In the genomic region with DNA sequence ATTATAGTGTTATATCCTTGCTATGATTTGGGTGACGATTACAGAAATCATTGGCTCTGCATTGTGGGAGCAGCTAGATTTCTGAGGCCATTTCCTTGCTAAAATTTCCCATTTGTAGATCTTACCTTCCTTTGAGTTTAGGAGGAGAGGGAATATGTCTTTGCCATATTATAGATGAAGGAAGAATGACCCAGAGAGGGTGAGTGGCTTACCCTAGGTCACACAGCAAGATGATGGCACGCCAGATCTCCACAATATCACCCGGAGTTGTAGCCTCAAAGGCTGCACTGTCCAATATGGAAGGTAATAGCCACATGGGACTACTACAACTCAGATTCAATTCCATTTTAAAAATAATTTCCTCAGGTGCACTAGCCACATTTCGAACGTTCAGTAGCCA, we compare ENCODE assay signal across 22 cellular contexts. TPM values are rescaled to one million over a fixed set of nuclear protein-coding genes. Genes with fewer than 3 reads are reported as not detected.
A peak's percentile ranks its signal among the peaks of the same experiment; 100 is the strongest.
DNase-seq lines count a peak whose midpoint lies in the region; ATAC-seq, FAIRE-seq and TF ChIP-seq lines count a peak whose summit lies in the region.
"Had no signal": no experiment of that assay in that cellular context is flagged by ENCODE, and none has a peak within 500 bp of the region (broad histone marks: within the 10 kb centered on the region; RNA-seq: fewer than 3 reads in every experiment).

No MANE protein-coding gene starts in this region.

- no peaks in the 10 kb centered on the region for H3K36me3 ChIP-seq in BLaER1 treated with 17β-estradiol and CSF1 and Interleukin-3, amounts not matched to agents 10 nM and 100 nM
- H3K36me3 ChIP-seq in K562 (ENCODE audit: control insufficient read depth, insufficient read depth, low read length): no peaks in the 10 kb centered on the region

- in situ Hi-C loops in K562 (cut with MboI): no loop called here

- H4K20me1 ChIP-seq in BLaER1 treated with 17β-estradiol and CSF1 and Interleukin-3, amounts not matched to agents 10 nM and 100 nM: peaks cover 0 to 12% (median 0%) of the 10 kb centered on the region in 11 experiments; a peak in 3 of 22 replicates
- peaks cover 17% of the 10 kb centered on the region for H4K20me1 ChIP-seq in K562 (replicated peaks; ENCODE audit: control insufficient read depth, insufficient read depth, low read length)

- TF ChIP-seq CTCF in K562 (IDR thresholded peaks at IDR 0.05 in 2 of 3, conservative IDR thresholded peaks at IDR 0.05 in 1 of 3; ENCODE audit: insufficient read depth in 2 of 3, low read depth in 1 of 3, low read length in 3 of 3) (no peak), endothelial cell (IDR thresholded peaks at IDR 0.05; ENCODE audit: unreplicated experiment) (no peak)

- peak overlapping the region in 2 of 11 experiments; percentile 56 to 57; a peak in 3 of 22 replicates for H3K9ac ChIP-seq in BLaER1 treated with 17β-estradiol and CSF1 and Interleukin-3, amounts not matched to agents 10 nM and 100 nM
- no peak overlapping the region for H3K9ac ChIP-seq in K562 (ENCODE audit: insufficient read depth in 1 of 2, low read depth in 2 of 2, low read length in 2 of 2)

- peak overlapping the region in 3 of 11 experiments; percentile 36 to 67 (median 58); a peak in 3 of 22 replicates for H3K27ac ChIP-seq in BLaER1 treated with 17β-estradiol and CSF1 and Interleukin-3, amounts not matched to agents 10 nM and 100 nM
- H3K27ac ChIP-seq in K562 (ENCODE audit: extremely low read depth, low read depth, low read length) (no peak overlapping the region), substantia nigra (ENCODE audit: low read depth, low read length, poor library complexity, severe bottlenecking) (peak overlapping the region; percentile 100)

- no peak for ATAC-seq in K562
- no peak for ATAC-seq in GM19035 (IDR thresholded peaks at IDR 0.05; ENCODE audit: unreplicated experiment)
- ATAC-seq in GM21576 (IDR thresholded peaks at IDR 0.05; ENCODE audit: unreplicated experiment): no peak
- ATAC-seq: CD8-positive, alpha-beta T cell; GM12878; HCT116 had no signal

- under 1% methylated on average over 5 of the region's 5 CpGs for WGBS in K562 (ENCODE audit: insufficient coverage, low coverage, missing lambda C conversion rate)

- peaks cover 7 to 49% (median 38%) of the 10 kb centered on the region in 10 experiments; a peak in 19 of 20 replicates for H3K4me1 ChIP-seq in BLaER1 treated with 17β-estradiol and CSF1 and Interleukin-3, amounts not matched to agents 10 nM and 100 nM
- no peaks in the 10 kb centered on the region for H3K4me1 ChIP-seq in K562 (replicated peaks in 1 of 2; ENCODE audit: control insufficient read depth in 2 of 2, insufficient read depth in 2 of 2, low read length in 2 of 2)

- H2AFZ ChIP-seq in K562 (ENCODE audit: low read depth, low read length): no peak overlapping the region

- H3K27me3 ChIP-seq in BLaER1 treated with 17β-estradiol and CSF1 and Interleukin-3, amounts not matched to agents 10 nM and 100 nM: no peaks in the 10 kb centered on the region
- H3K27me3 ChIP-seq in K562 (ENCODE audit: control insufficient read depth in 2 of 2, insufficient read depth in 2 of 2, low read length in 2 of 2): peaks cover 59 to 95% of the 10 kb centered on the region in 2 experiments

- no peak overlapping the region for H3K27ac Mint-ChIP-seq in endothelial cell (ENCODE audit: unreplicated experiment)
- H3K27ac Mint-ChIP-seq: CD8-positive, alpha-beta T cell; IgD-negative memory B cell had no signal

- peak overlapping the region; percentile 13 to 93 (median 82); a peak in 21 of 22 replicates for H3K4me2 ChIP-seq in BLaER1 treated with 17β-estradiol and CSF1 and Interleukin-3, amounts not matched to agents 10 nM and 100 nM
- no peak overlapping the region for H3K4me2 ChIP-seq in K562 (ENCODE audit: insufficient read depth, low read length)

- TF ChIP-seq RAD21 in K562 (CRISPR knock-in tag; conservative IDR thresholded peaks at IDR 0.05 in 1 of 2, IDR thresholded peaks at IDR 0.05 in 1 of 2): no peak

- POLR2A ChIA-PET in K562 (lab: Yijun Ruan, JAX): interaction anchor here (0.6 to 3.2 kb wide), 3 partner anchors 9 to 235 kb away, joined by 3 to 11 read pairs (median 3); no protein-coding TSS in a partner anchor

- no peaks in the 10 kb centered on the region for H3K4me1 Mint-ChIP-seq in endothelial cell (ENCODE audit: unreplicated experiment)

- FAIRE-seq in K562 (lab: Jason Lieb, UNC): no peak
- FAIRE-seq: GM12878, HTR-8/SVneo had no signal

- peaks cover 9% of the 10 kb centered on the region for H3K27me3 Mint-ChIP-seq in endothelial cell (ENCODE audit: unreplicated experiment)

- H3K9me3 Mint-ChIP-seq in endothelial cell (ENCODE audit: unreplicated experiment): no peaks in the 10 kb centered on the region
- H3K9me3 Mint-ChIP-seq: CD8-positive, alpha-beta T cell; IgD-negative memory B cell had no signal

- CTCF ChIA-PET in K562 (lab: Yijun Ruan, JAX; ENCODE audit: low intra/inter-chr PET ratio): no interaction called here

- DNase-seq in K562 (ENCODE audit: extremely low read depth in 1 of 4, low spot score in 3 of 4): no peak
- no peak for DNase-seq in endothelial cell (ENCODE audit: low spot score)
- no peak for DNase-seq in substantia nigra (lab: John Stamatoyannopoulos, UW)
- no peak for DNase-seq in DMS114 treated with DMSO at 0.1 percent for 48 hours (lab: John Stamatoyannopoulos, UW; ENCODE audit: unreplicated experiment)
- DNase-seq in stimulated activated CD4-positive, alpha-beta T cell treated with anti-CD3 and anti-CD28 coated beads, Interleukin-12 subunit alpha, Interleukin-12 subunit beta, amount 100 ng/mL, for 4 hours: no peak
- DNase-seq: AML-193; Calu3; CD8-positive, alpha-beta T cell; DND-41; EL; GOT3; KG1 had no signal

- no peak overlapping the region for H3K4me3 ChIP-seq in BLaER1 treated with 17β-estradiol and CSF1 and Interleukin-3, amounts not matched to agents 10 nM and 100 nM
- H3K4me3 ChIP-seq in K562: no peak overlapping the region
- H3K4me3 ChIP-seq: GM12878 had no signal

- H3K36me3 Mint-ChIP-seq in endothelial cell (ENCODE audit: low read depth, unreplicated experiment): no peaks in the 10 kb centered on the region
- H3K36me3 Mint-ChIP-seq: CD8-positive, alpha-beta T cell had no signal

- no peak for TF ChIP-seq POLR2A in K562 (conservative IDR thresholded peaks at IDR 0.05)

- no peaks in the 10 kb centered on the region for H3K79me2 ChIP-seq in K562 (ENCODE audit: control insufficient read depth, insufficient read depth, low read length)

- H3K9me3 ChIP-seq in BLaER1 treated with 17β-estradiol and CSF1 and Interleukin-3, amounts not matched to agents 10 nM and 100 nM (replicated peaks in 1 of 11): no peaks in the 10 kb centered on the region
- H3K9me3 ChIP-seq in K562 (replicated peaks; ENCODE audit: control insufficient read depth, insufficient read depth, low read depth, low read length): no peaks in the 10 kb centered on the region

- H3K4me3 Mint-ChIP-seq in endothelial cell (ENCODE audit: unreplicated experiment): peak overlapping the region; percentile 9
- H3K4me3 Mint-ChIP-seq: CD8-positive, alpha-beta T cell had no signal

- BruUV-seq in K562 (replicated peaks; lab: Mats Ljungman, UMichigan): no TSS peak

- intact Hi-C loops in K562 (cut with micrococcal nuclease): no loop called here

- no peaks in the 10 kb centered on the region for H3K9me1 ChIP-seq in K562 (ENCODE audit: control insufficient read depth, insufficient read depth, low read length)

- no peak for TF ChIP-seq EP300 in K562 (IDR thresholded peaks at IDR 0.05; ENCODE audit: low read length)

TF ChIP-seq in K562, 482 proteins besides CTCF, POLR2A, EP300 and RAD21 (continues in another document):
- TF ChIP-seq MEIS2 (IDR thresholded peaks at IDR 0.05; ENCODE audit: partially characterized antibody): no peak
- no peak for TF ChIP-seq TAL1 (IDR thresholded peaks at IDR 0.05)
- TF ChIP-seq MYNN (IDR thresholded peaks at IDR 0.05): no peak
- TF ChIP-seq MYNN (CRISPR knock-in tag; IDR thresholded peaks at IDR 0.05): no peak

RNA-seq across cellular contexts. Expression of a gene that starts 10.3 kb away (rescaled TPM):
- not detected in 2 replicates for total RNA-seq in K562 (2011; cell fraction: chromatin; rRNA removed; ENCODE audit: low replicate concordance)
- not detected in 2 replicates for total RNA-seq in K562 (2011; cell fraction: nucleolus; rRNA removed)
- total RNA-seq in K562 (2011; cell fraction: nucleoplasm; rRNA removed): not detected in 2 replicates
- not detected in 2 replicates for total RNA-seq in K562 (2014; rRNA removed)
- not detected in 2 replicates for total RNA-seq in K562 (2014; rRNA removed; fragmentation: Illumina TruSeq; extraction: Trizol)
- not detected in 2 replicates for total RNA-seq in K562 (2015; rRNA removed; fragmentation: Illumina TruSeq; extraction: Trizol)
- not detected in 2 replicates for total RNA-seq in K562 (2021)
- not detected in 2 replicates for polyA plus RNA-seq in K562 (2011; rRNA removed)
- polyA plus RNA-seq in K562 (2011; cell fraction: cytosol; rRNA removed): not detected in 2 replicates
- polyA plus RNA-seq in K562 (2011; cell fraction: nucleus; rRNA removed): not detected in 2 replicates
- polyA plus RNA-seq in K562 (2012): 0.06 and 0.17 TPM in 2 replicates
- not detected in 2 replicates for polyA plus RNA-seq in K562 (2014; fragmentation: Illumina TruSeq; extraction: Trizol)
- not detected for polyA plus RNA-seq in K562 (2014; fragmentation: Nextera tagmentation; extraction: Ambion mirVana)
- polyA plus RNA-seq in K562 (2014; rRNA removed): not detected in 2 replicates
- not detected in 2 replicates for polyA minus RNA-seq in K562 (2011; rRNA and poly(A)+ RNA removed)
- not detected in 2 replicates for polyA minus RNA-seq in K562 (2011; cell fraction: cytosol; rRNA and poly(A)+ RNA removed)
- not detected in 2 replicates for polyA minus RNA-seq in K562 (2011; cell fraction: nucleus; rRNA and poly(A)+ RNA removed)
- 0.10 TPM for total RNA-seq in endothelial cell (ENCODE audit: unreplicated experiment)
- total RNA-seq: Calu3; CD8-positive, alpha-beta T cell; G401; GM12878; H7 had no signal
- polyA plus RNA-seq: BJ, IgD-negative memory B cell had no signal

RNA-seq across cellular contexts. Expression of a gene that starts 31.0 kb away (rescaled TPM):
- total RNA-seq in K562 (2011; cell fraction: chromatin; rRNA removed; ENCODE audit: low replicate concordance): 16.9 and 23.6 TPM in 2 replicates
- 11.1 and 12.3 TPM in 2 replicates for total RNA-seq in K562 (2011; cell fraction: nucleolus; rRNA removed)
- 12.7 and 14.0 TPM in 2 replicates for total RNA-seq in K562 (2011; cell fraction: nucleoplasm; rRNA removed)
- total RNA-seq in K562 (2014; rRNA removed) (3.2 and 3.6 TPM in 2 replicates), K562 (2014; rRNA removed; fragmentation: Illumina TruSeq; extraction: Trizol) (5.4 and 5.7 TPM in 2 replicates), K562 (2015; rRNA removed; fragmentation: Illumina TruSeq; extraction: Trizol) (3.8 and 4.0 TPM in 2 replicates), K562 (2021) (5.0 and 5.2 TPM in 2 replicates), endothelial cell (ENCODE audit: unreplicated experiment) (3.7 TPM)
- polyA plus RNA-seq in K562 (2011; rRNA removed) (6.1 and 6.5 TPM in 2 replicates), K562 (2014; fragmentation: Illumina TruSeq; extraction: Trizol) (4.4 and 4.5 TPM in 2 replicates), K562 (2014; fragmentation: Nextera tagmentation; extraction: Ambion mirVana) (1 to 10 TPM; 3.6 to 4.2 TPM), K562 (2014; rRNA removed) (4.9 and 5.9 TPM in 2 replicates)
- 1.8 and 4.7 TPM in 2 replicates for polyA plus RNA-seq in K562 (2011; cell fraction: cytosol; rRNA removed)
- polyA plus RNA-seq in K562 (2011; cell fraction: nucleus; rRNA removed): 3.1 and 4.5 TPM in 2 replicates
- 3.6 and 5.1 TPM in 2 replicates for polyA plus RNA-seq in K562 (2012)
- polyA minus RNA-seq in K562 (2011; rRNA and poly(A)+ RNA removed): 14.6 and 18.9 TPM in 2 replicates
- polyA minus RNA-seq in K562 (2011; cell fraction: cytosol; rRNA and poly(A)+ RNA removed): 2.4 and 3.3 TPM in 2 replicates
- polyA minus RNA-seq in K562 (2011; cell fraction: nucleus; rRNA and poly(A)+ RNA removed): 3.1 and 5.9 TPM in 2 replicates
